5 cellular contexts compared by ENCODE assay signal in genomic region chr12:126862500-126862899, GRCh38.
"Had no signal": no experiment of that assay in that cellular context is flagged by ENCODE, and none has a peak within 500 bp of the region (broad histone marks: within the 10 kb centered on the region; RNA-seq: fewer than 3 reads in every experiment).

No MANE protein-coding gene starts in this region.

- H3K27ac ChIP-seq: HL-60 had no signal

- DNase-seq: H9, HCEC 1CT had no signal

- ATAC-seq: GM23338, HepG2 had no signal

- H3K4me3 ChIP-seq: GM23338 had no signal
